11 cellular contexts compared by ENCODE assay signal in genomic region chr6:148973809-148974208, GRCh38.
DNase-seq lines count a peak whose midpoint lies in the region; ATAC-seq, FAIRE-seq and TF ChIP-seq lines count a peak whose summit lies in the region.
"Had no signal": no experiment of that assay in that cellular context is flagged by ENCODE, and none has a peak within 500 bp of the region (broad histone marks: within the 10 kb centered on the region; RNA-seq: fewer than 3 reads in every experiment).

No MANE protein-coding gene starts in this region.

- peaks cover 0 to 4% (median 0%) of the 10 kb centered on the region in 11 experiments; a peak in 2 of 22 replicates for H3K27me3 ChIP-seq in BLaER1 treated with 17β-estradiol and CSF1 and Interleukin-3, amounts not matched to agents 10 nM and 100 nM
- no peaks in the 10 kb centered on the region for H3K27me3 ChIP-seq in astrocyte (ENCODE audit: insufficient read depth, low read length)
- H3K27me3 ChIP-seq in liver (ENCODE audit: control insufficient read depth in 4 of 4, insufficient read depth in 4 of 4, low read length in 3 of 4): peaks cover 0 to 8% (median 0%) of the 10 kb centered on the region in 4 donors

- H3K4me1 ChIP-seq in BLaER1 treated with 17β-estradiol and CSF1 and Interleukin-3, amounts not matched to agents 10 nM and 100 nM: peaks cover 26 to 54% (median 50%) of the 10 kb centered on the region in 10 experiments
- H3K4me1 ChIP-seq in astrocyte (ENCODE audit: insufficient read depth, low read length) (peaks cover 23% of the 10 kb centered on the region), liver (ENCODE audit: control insufficient read depth in 4 of 4, insufficient read depth in 4 of 4, low read length in 3 of 4) (no peaks in the 10 kb centered on the region)

- H3K27ac Mint-ChIP-seq in astrocyte (ENCODE audit: unreplicated experiment): no peak overlapping the region
- H3K27ac Mint-ChIP-seq: stimulated activated naive CD8-positive, alpha-beta T cell treated with anti-CD3 and anti-CD28 coated beads, Interleukin-15, amount 100 ng/mL, for 72 hours had no signal

- DNase-seq in Kasumi-1 (lab: John Stamatoyannopoulos, UW) (peak; percentile 52 to 62), astrocyte (ENCODE audit: low read depth) (no peak), SKM-1 (lab: John Stamatoyannopoulos, UW; ENCODE audit: unreplicated experiment) (no peak)
- DNase-seq: activated CD4-positive, alpha-beta T cell treated with anti-CD3 and anti-CD28 coated beads, Interleukin-2, amount 50 U/mL, for 48 hours; stimulated activated naive CD8-positive, alpha-beta T cell treated with anti-CD3 and anti-CD28 coated beads, Interleukin-15, amount 100 ng/mL, for 72 hours had no signal

- H3K9me3 Mint-ChIP-seq in astrocyte (ENCODE audit: unreplicated experiment): peaks cover 1% of the 10 kb centered on the region
- H3K9me3 Mint-ChIP-seq: stimulated activated naive CD8-positive, alpha-beta T cell treated with anti-CD3 and anti-CD28 coated beads, Interleukin-15, amount 100 ng/mL, for 72 hours had no signal

- no peak overlapping the region for H3K4me3 ChIP-seq in BLaER1 treated with 17β-estradiol and CSF1 and Interleukin-3, amounts not matched to agents 10 nM and 100 nM
- no peak overlapping the region for H3K4me3 ChIP-seq in astrocyte (ENCODE audit: insufficient read depth, low read depth, low read length)
- H3K4me3 ChIP-seq in liver (ENCODE audit: low read depth in 1 of 3, low read length in 3 of 3): no peak overlapping the region
- H3K4me3 ChIP-seq: lung had no signal

- H3K9ac ChIP-seq in BLaER1 treated with 17β-estradiol and CSF1 and Interleukin-3, amounts not matched to agents 10 nM and 100 nM: no peak overlapping the region
- H3K9ac ChIP-seq in astrocyte (ENCODE audit: low read length) (no peak overlapping the region), liver (ENCODE audit: low read depth in 1 of 2, low read length in 2 of 2) (no peak overlapping the region)

- peak overlapping the region in 8 of 11 experiments; percentile 6 to 92 (median 62); a peak in 11 of 22 replicates for H3K4me2 ChIP-seq in BLaER1 treated with 17β-estradiol and CSF1 and Interleukin-3, amounts not matched to agents 10 nM and 100 nM
- no peak overlapping the region for H3K4me2 ChIP-seq in astrocyte (ENCODE audit: low read length)

- peaks cover 4% of the 10 kb centered on the region for H3K27me3 Mint-ChIP-seq in astrocyte (ENCODE audit: low read depth, unreplicated experiment)

- peaks cover 0 to 32% (median 0%) of the 10 kb centered on the region in 11 experiments; a peak in 4 of 22 replicates for H3K36me3 ChIP-seq in BLaER1 treated with 17β-estradiol and CSF1 and Interleukin-3, amounts not matched to agents 10 nM and 100 nM
- H3K36me3 ChIP-seq in astrocyte (ENCODE audit: insufficient read depth, low read length) (no peaks in the 10 kb centered on the region), liver (ENCODE audit: control insufficient read depth in 4 of 4, insufficient read depth in 3 of 4, low read depth in 1 of 4, low read length in 3 of 4) (no peaks in the 10 kb centered on the region)

- no peaks in the 10 kb centered on the region for H3K79me2 ChIP-seq in astrocyte (ENCODE audit: insufficient read depth, low read length)

- FAIRE-seq in astrocyte (lab: Jason Lieb, UNC): no peak

- H4K20me1 ChIP-seq in BLaER1 treated with 17β-estradiol and CSF1 and Interleukin-3, amounts not matched to agents 10 nM and 100 nM: peaks cover 0 to 47% (median 12%) of the 10 kb centered on the region in 11 experiments; a peak in 12 of 22 replicates
- H4K20me1 ChIP-seq in astrocyte (ENCODE audit: insufficient read depth, low read length): no peaks in the 10 kb centered on the region

- TF ChIP-seq CTCF in astrocyte (IDR thresholded peaks at IDR 0.05; ENCODE audit: insufficient read depth, low read depth, low read length) (peak; percentile 53), liver (IDR thresholded peaks at IDR 0.05; ENCODE audit: low read depth, low read length, missing input control) (peak; percentile 25)

- WGBS in liver: 59% methylated on average over 3 of the region's 3 CpGs

- peak; percentile 66 to 67 for TF ChIP-seq RAD21 in liver (IDR thresholded peaks at IDR 0.05)

- H3K4me1 Mint-ChIP-seq in astrocyte (ENCODE audit: low read depth, unreplicated experiment): peaks cover 14% of the 10 kb centered on the region

- H3K27ac ChIP-seq in BLaER1 treated with 17β-estradiol and CSF1 and Interleukin-3, amounts not matched to agents 10 nM and 100 nM: no peak overlapping the region
- H3K27ac ChIP-seq in astrocyte (ENCODE audit: low read depth, low read length) (no peak overlapping the region), liver (ENCODE audit: low read depth in 1 of 2, low read length in 2 of 2) (no peak overlapping the region)

- no peak overlapping the region for H3K4me3 Mint-ChIP-seq in astrocyte (ENCODE audit: unreplicated experiment)
- H3K4me3 Mint-ChIP-seq: stimulated activated naive CD8-positive, alpha-beta T cell treated with anti-CD3 and anti-CD28 coated beads, Interleukin-15, amount 100 ng/mL, for 72 hours had no signal

- no peak for ATAC-seq in HG02588 (IDR thresholded peaks at IDR 0.05; ENCODE audit: unreplicated experiment)
- ATAC-seq in GM21390 (IDR thresholded peaks at IDR 0.05; ENCODE audit: unreplicated experiment): no peak
- ATAC-seq in GM19395 (IDR thresholded peaks at IDR 0.05; ENCODE audit: unreplicated experiment): no peak
- ATAC-seq: stimulated activated naive CD8-positive, alpha-beta T cell treated with anti-CD3 and anti-CD28 coated beads, Interleukin-15, amount 100 ng/mL, for 72 hours had no signal

- no peak overlapping the region for H2AFZ ChIP-seq in astrocyte (ENCODE audit: low read depth, low read length)

- peaks cover 1% of the 10 kb centered on the region for H3K36me3 Mint-ChIP-seq in astrocyte (ENCODE audit: low read depth, unreplicated experiment)

- H3K9me3 ChIP-seq in BLaER1 treated with 17β-estradiol and CSF1 and Interleukin-3, amounts not matched to agents 10 nM and 100 nM (replicated peaks in 1 of 11): no peaks in the 10 kb centered on the region
- H3K9me3 ChIP-seq in astrocyte (ENCODE audit: insufficient read depth, low read depth, low read length) (no peaks in the 10 kb centered on the region), liver (ENCODE audit: control insufficient read depth in 4 of 4, low read length in 3 of 4) (no peaks in the 10 kb centered on the region)

TF ChIP-seq in liver, 16 proteins besides CTCF, POLR2A, EP300 and RAD21:
- TF ChIP-seq, protein P1, sequence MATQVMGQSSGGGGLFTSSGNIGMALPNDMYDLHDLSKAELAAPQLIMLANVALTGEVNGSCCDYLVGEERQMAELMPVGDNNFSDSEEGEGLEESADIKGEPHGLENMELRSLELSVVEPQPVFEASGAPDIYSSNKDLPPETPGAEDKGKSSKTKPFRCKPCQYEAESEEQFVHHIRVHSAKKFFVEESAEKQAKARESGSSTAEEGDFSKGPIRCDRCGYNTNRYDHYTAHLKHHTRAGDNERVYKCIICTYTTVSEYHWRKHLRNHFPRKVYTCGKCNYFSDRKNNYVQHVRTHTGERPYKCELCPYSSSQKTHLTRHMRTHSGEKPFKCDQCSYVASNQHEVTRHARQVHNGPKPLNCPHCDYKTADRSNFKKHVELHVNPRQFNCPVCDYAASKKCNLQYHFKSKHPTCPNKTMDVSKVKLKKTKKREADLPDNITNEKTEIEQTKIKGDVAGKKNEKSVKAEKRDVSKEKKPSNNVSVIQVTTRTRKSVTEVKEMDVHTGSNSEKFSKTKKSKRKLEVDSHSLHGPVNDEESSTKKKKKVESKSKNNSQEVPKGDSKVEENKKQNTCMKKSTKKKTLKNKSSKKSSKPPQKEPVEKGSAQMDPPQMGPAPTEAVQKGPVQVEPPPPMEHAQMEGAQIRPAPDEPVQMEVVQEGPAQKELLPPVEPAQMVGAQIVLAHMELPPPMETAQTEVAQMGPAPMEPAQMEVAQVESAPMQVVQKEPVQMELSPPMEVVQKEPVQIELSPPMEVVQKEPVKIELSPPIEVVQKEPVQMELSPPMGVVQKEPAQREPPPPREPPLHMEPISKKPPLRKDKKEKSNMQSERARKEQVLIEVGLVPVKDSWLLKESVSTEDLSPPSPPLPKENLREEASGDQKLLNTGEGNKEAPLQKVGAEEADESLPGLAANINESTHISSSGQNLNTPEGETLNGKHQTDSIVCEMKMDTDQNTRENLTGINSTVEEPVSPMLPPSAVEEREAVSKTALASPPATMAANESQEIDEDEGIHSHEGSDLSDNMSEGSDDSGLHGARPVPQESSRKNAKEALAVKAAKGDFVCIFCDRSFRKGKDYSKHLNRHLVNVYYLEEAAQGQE (IDR thresholded peaks at IDR 0.05): no peak
- no peak for TF ChIP-seq RXRA (IDR thresholded peaks at IDR 0.05)

Comparison
In these comparisons a context has a peak if more than half of its experiments do, and no peak if none do; other contexts are left out.
1. DNase-seq: peak in Kasumi-1 (2 of 2); none in astrocyte (single experiment) and SKM-1 (single experiment).